Comparison of ENCODE assay signal across 1 cellular context in the genomic region with DNA sequence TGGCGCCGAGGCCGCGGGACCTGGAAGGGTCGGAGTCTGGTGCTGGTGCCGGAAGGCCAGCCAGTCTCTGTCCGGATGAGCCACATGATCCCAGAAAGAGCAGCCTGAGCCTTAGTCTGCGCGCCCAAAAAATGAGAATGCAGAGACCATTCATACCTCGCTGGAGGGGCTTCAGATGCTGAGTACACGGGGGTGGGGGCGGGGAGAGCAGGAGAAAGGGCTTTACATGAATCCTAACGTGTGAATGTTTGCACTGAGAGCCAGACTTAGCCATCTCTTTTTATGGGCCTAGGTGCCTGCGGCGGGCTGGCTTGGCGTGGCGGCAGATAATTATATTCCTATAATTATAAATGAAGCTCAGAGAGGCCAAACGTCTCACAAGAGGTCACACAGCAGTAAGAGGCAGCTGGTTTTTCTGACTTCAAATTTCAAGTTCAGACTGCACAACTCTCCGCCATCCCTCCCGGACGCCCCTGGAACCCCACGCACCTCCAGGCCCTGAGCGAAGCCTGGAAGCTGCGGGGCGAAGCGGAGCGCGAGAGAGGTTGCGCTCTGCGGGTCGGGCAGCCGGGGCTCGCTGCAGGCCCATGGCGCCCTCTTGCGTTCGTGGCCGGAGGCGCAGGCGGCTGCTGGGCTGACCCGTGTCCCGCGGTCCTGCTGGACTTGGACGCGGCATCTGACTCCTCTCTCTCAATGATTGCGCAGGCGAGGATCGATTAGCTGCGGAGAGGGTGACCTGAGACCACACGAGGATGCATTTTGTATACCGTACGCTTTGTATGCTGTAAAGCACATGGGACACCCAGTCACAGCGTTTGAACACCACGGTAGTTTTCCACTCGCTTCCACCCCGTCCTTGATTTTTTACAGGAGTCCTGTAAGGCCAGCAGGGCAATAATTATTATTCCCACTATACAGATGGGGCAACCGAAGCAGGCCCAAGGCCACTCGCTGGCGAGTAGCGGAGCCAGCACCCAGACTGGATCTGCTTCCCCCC.
TF ChIP-seq lines count a peak whose summit lies in the region.

No MANE protein-coding gene starts in this region.

TF ChIP-seq in HepG2, 621 proteins besides CTCF, POLR2A, EP300 and RAD21 (continued from another document and continues in another):
- peak; percentile 59 for TF ChIP-seq SALL1 (CRISPR knock-in tag; IDR thresholded peaks at IDR 0.05)
- TF ChIP-seq, protein P1, sequence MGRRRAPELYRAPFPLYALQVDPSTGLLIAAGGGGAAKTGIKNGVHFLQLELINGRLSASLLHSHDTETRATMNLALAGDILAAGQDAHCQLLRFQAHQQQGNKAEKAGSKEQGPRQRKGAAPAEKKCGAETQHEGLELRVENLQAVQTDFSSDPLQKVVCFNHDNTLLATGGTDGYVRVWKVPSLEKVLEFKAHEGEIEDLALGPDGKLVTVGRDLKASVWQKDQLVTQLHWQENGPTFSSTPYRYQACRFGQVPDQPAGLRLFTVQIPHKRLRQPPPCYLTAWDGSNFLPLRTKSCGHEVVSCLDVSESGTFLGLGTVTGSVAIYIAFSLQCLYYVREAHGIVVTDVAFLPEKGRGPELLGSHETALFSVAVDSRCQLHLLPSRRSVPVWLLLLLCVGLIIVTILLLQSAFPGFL (CRISPR knock-in tag; IDR thresholded peaks at IDR 0.05): no peak
- no peak for TF ChIP-seq TARDBP (CRISPR knock-in tag; IDR thresholded peaks at IDR 0.05)
- TF ChIP-seq HNF1A (IDR thresholded peaks at IDR 0.05; ENCODE audit: low read depth): no peak
- TF ChIP-seq HNF1A (CRISPR knock-in tag; IDR thresholded peaks at IDR 0.05; ENCODE audit: borderline replicate concordance): no peak
- TF ChIP-seq, protein P2, sequence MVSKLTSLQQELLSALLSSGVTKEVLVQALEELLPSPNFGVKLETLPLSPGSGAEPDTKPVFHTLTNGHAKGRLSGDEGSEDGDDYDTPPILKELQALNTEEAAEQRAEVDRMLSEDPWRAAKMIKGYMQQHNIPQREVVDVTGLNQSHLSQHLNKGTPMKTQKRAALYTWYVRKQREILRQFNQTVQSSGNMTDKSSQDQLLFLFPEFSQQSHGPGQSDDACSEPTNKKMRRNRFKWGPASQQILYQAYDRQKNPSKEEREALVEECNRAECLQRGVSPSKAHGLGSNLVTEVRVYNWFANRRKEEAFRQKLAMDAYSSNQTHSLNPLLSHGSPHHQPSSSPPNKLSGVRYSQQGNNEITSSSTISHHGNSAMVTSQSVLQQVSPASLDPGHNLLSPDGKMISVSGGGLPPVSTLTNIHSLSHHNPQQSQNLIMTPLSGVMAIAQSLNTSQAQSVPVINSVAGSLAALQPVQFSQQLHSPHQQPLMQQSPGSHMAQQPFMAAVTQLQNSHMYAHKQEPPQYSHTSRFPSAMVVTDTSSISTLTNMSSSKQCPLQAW (CRISPR knock-in tag; IDR thresholded peaks at IDR 0.05): no peak
- TF ChIP-seq SRF (IDR thresholded peaks at IDR 0.05; ENCODE audit: low read depth, low read length): no peak
- TF ChIP-seq UBTF (CRISPR knock-in tag; IDR thresholded peaks at IDR 0.05): peak; percentile 28; the same call in 1 of the 2 replicates
- TF ChIP-seq, protein P3, sequence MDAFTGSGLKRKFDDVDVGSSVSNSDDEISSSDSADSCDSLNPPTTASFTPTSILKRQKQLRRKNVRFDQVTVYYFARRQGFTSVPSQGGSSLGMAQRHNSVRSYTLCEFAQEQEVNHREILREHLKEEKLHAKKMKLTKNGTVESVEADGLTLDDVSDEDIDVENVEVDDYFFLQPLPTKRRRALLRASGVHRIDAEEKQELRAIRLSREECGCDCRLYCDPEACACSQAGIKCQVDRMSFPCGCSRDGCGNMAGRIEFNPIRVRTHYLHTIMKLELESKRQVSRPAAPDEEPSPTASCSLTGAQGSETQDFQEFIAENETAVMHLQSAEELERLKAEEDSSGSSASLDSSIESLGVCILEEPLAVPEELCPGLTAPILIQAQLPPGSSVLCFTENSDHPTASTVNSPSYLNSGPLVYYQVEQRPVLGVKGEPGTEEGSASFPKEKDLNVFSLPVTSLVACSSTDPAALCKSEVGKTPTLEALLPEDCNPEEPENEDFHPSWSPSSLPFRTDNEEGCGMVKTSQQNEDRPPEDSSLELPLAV (CRISPR knock-in tag; conservative IDR thresholded peaks at IDR 0.05; ENCODE audit: low read depth): no peak
- TF ChIP-seq SUZ12 (IDR thresholded peaks at IDR 0.05; ENCODE audit: low read depth, low read length): peak; percentile 18; the same call in 1 of the 2 replicates
- no peak for TF ChIP-seq ZNF891 (CRISPR knock-in tag; IDR thresholded peaks at IDR 0.05)
- TF ChIP-seq RBM39 (IDR thresholded peaks at IDR 0.05; ENCODE audit: low read depth, low read length, poor library complexity, severe bottlenecking): no peak
- peak; percentile 99 for TF ChIP-seq ZNF768 (CRISPR knock-in tag; IDR thresholded peaks at IDR 0.05)
- no peak for TF ChIP-seq ZNF674 (CRISPR knock-in tag; IDR thresholded peaks at IDR 0.05; ENCODE audit: low read depth)
- no peak for TF ChIP-seq TEF (CRISPR knock-in tag; IDR thresholded peaks at IDR 0.05)
- TF ChIP-seq PAF1 (CRISPR knock-in tag; IDR thresholded peaks at IDR 0.05): no peak
- TF ChIP-seq ZBTB33 (CRISPR knock-in tag; IDR thresholded peaks at IDR 0.05): peak; percentile 40; the same call in 1 of the 2 replicates
- no peak for TF ChIP-seq KDM6A (CRISPR knock-in tag; IDR thresholded peaks at IDR 0.05; ENCODE audit: low read depth)
- TF ChIP-seq, protein P4, sequence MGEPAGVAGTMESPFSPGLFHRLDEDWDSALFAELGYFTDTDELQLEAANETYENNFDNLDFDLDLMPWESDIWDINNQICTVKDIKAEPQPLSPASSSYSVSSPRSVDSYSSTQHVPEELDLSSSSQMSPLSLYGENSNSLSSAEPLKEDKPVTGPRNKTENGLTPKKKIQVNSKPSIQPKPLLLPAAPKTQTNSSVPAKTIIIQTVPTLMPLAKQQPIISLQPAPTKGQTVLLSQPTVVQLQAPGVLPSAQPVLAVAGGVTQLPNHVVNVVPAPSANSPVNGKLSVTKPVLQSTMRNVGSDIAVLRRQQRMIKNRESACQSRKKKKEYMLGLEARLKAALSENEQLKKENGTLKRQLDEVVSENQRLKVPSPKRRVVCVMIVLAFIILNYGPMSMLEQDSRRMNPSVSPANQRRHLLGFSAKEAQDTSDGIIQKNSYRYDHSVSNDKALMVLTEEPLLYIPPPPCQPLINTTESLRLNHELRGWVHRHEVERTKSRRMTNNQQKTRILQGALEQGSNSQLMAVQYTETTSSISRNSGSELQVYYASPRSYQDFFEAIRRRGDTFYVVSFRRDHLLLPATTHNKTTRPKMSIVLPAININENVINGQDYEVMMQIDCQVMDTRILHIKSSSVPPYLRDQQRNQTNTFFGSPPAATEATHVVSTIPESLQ (CRISPR knock-in tag; conservative IDR thresholded peaks at IDR 0.05): no peak
- no peak for TF ChIP-seq ZNF335 (CRISPR knock-in tag; IDR thresholded peaks at IDR 0.05)
- TF ChIP-seq STAG1 (CRISPR knock-in tag; IDR thresholded peaks at IDR 0.05): peak; percentile 97
- TF ChIP-seq ZNF10 (CRISPR knock-in tag; IDR thresholded peaks at IDR 0.05; ENCODE audit: borderline replicate concordance, low read depth): no peak
- no peak for TF ChIP-seq ZNF136 (CRISPR knock-in tag; IDR thresholded peaks at IDR 0.05; ENCODE audit: low read depth)
- TF ChIP-seq KDM1A (CRISPR knock-in tag; IDR thresholded peaks at IDR 0.05): peak; percentile 73; the same call in 1 of the 2 replicates
- peak; percentile 22; the same call in 1 of the 2 replicates for TF ChIP-seq ERF (CRISPR knock-in tag; IDR thresholded peaks at IDR 0.05)
- TF ChIP-seq NFKB2 (CRISPR knock-in tag; IDR thresholded peaks at IDR 0.05; ENCODE audit: borderline replicate concordance): peak; percentile 29; the same call in 1 of the 2 replicates
- no peak for TF ChIP-seq ZNF549 (CRISPR knock-in tag; IDR thresholded peaks at IDR 0.05)
- 0 out of 2 replicates have a peak, but pooled peaks have one; percentile 11 for TF ChIP-seq ZNF670 (CRISPR knock-in tag; IDR thresholded peaks at IDR 0.05; ENCODE audit: borderline replicate concordance)
- TF ChIP-seq EZH2 (conservative IDR thresholded peaks at IDR 0.05; ENCODE audit: low read depth, low read length): peak; percentile 14; the same call in 1 of the 2 replicates
- TF ChIP-seq, protein P5, sequence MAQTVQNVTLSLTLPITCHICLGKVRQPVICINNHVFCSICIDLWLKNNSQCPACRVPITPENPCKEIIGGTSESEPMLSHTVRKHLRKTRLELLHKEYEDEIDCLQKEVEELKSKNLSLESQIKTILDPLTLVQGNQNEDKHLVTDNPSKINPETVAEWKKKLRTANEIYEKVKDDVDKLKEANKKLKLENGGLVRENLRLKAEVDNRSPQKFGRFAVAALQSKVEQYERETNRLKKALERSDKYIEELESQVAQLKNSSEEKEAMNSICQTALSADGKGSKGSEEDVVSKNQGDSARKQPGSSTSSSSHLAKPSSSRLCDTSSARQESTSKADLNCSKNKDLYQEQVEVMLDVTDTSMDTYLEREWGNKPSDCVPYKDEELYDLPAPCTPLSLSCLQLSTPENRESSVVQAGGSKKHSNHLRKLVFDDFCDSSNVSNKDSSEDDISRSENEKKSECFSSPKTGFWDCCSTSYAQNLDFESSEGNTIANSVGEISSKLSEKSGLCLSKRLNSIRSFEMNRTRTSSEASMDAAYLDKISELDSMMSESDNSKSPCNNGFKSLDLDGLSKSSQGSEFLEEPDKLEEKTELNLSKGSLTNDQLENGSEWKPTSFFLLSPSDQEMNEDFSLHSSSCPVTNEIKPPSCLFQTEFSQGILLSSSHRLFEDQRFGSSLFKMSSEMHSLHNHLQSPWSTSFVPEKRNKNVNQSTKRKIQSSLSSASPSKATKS (CRISPR knock-in tag; IDR thresholded peaks at IDR 0.05): no peak
- no peak for TF ChIP-seq CREM (IDR thresholded peaks at IDR 0.05)
- TF ChIP-seq CREM (CRISPR knock-in tag; IDR thresholded peaks at IDR 0.05): no peak
- TF ChIP-seq XRCC5 (optimal IDR thresholded peaks at IDR 0.05; ENCODE audit: low read length): peak; percentile 76
- no peak for TF ChIP-seq PBX3 (CRISPR knock-in tag; IDR thresholded peaks at IDR 0.05; ENCODE audit: borderline replicate concordance)
